Comparison of ENCODE assay signal across 8 cellular contexts in genomic region chr2:177263451-177264208, GRCh38. TPM values are rescaled to one million over a fixed set of nuclear protein-coding genes. Genes with fewer than 3 reads are reported as not detected.
A peak's percentile ranks its signal among the peaks of the same experiment; 100 is the strongest.
DNase-seq lines count a peak whose midpoint lies in the region; ATAC-seq, FAIRE-seq and TF ChIP-seq lines count a peak whose summit lies in the region.

No MANE protein-coding gene starts in this region.

- peaks cover 16% of the 10 kb centered on the region for H3K36me3 Mint-ChIP-seq in endodermal cell (ENCODE audit: low read depth)
- H3K36me3 Mint-ChIP-seq in mesothelial cell of epicardium: no peaks in the 10 kb centered on the region

- 0 to 2% methylated on average over 32 to 81 of the region's 81 CpGs for WGBS in endodermal cell (ENCODE audit: insufficient coverage in 1 of 2, insufficient read length in 1 of 2), 2 experiments

- DNase-seq in D721Med (ENCODE audit: insufficient read length, low spot score) (peak; percentile 46), NOMO-1 treated with dmso at 0.1 percent for 144 hours (lab: John Stamatoyannopoulos, UW; ENCODE audit: unreplicated experiment) (peak; percentile 91), endodermal cell (peak; percentile 96), mesothelial cell of epicardium (ENCODE audit: low spot score in 2 of 2, unreplicated experiment in 2 of 2) (peak; percentile 91 to 97)
- DNase-seq in activated CD8-positive, alpha-beta memory T cell treated with anti-CD3 and anti-CD28 coated beads, Interleukin-2, amount 50 U/mL, for 24 hours (ENCODE audit: extremely low read depth): peak; percentile 80
- DNase-seq in stimulated activated CD8-positive, alpha-beta memory T cell treated with anti-CD3 and anti-CD28 coated beads, Interleukin-15, amount 100 ng/mL, for 4 hours (ENCODE audit: low read depth in 2 of 2): peak; percentile 82

- H3K9ac ChIP-seq in HUES48 (ENCODE audit: low read depth, low read length): peak overlapping the region; percentile 93
- H3K9ac ChIP-seq in endodermal cell (ENCODE audit: extremely low read depth, low read length, poor library complexity, severe bottlenecking): peak overlapping the region; percentile 70

- no peaks in the 10 kb centered on the region for H3K27me3 Mint-ChIP-seq in endodermal cell (ENCODE audit: insufficient read depth)
- H3K27me3 Mint-ChIP-seq in mesothelial cell of epicardium (ENCODE audit: low read depth): no peaks in the 10 kb centered on the region

- FAIRE-seq in D721Med (lab: Jason Lieb, UNC): no peak

- H3K27ac Mint-ChIP-seq in endodermal cell (peak overlapping the region; percentile 94), mesothelial cell of epicardium (peak overlapping the region; percentile 99)

- H3K36me3 ChIP-seq in HUES48 (ENCODE audit: control insufficient read depth, insufficient read depth, low read length): no peaks in the 10 kb centered on the region; the same call in 1 of the 2 replicates
- peaks cover 9% of the 10 kb centered on the region for H3K36me3 ChIP-seq in endodermal cell (ENCODE audit: control insufficient read depth, insufficient read depth, low read length)

- H3K9me3 Mint-ChIP-seq in endodermal cell (peaks cover 8% of the 10 kb centered on the region), mesothelial cell of epicardium (no peaks in the 10 kb centered on the region)

- peak overlapping the region; percentile 97 for H3K27ac ChIP-seq in HUES48 (ENCODE audit: low read depth, low read length)
- peak overlapping the region; percentile 92 for H3K27ac ChIP-seq in endodermal cell (ENCODE audit: low read depth, low read length)

- H3K9me3 ChIP-seq in HUES48 (ENCODE audit: control insufficient read depth, insufficient read depth, low read length) (peaks cover 3% of the 10 kb centered on the region; the same call in 1 of the 2 replicates), endodermal cell (ENCODE audit: control insufficient read depth, low read length) (peaks cover 9% of the 10 kb centered on the region)

- H3K4me3 Mint-ChIP-seq in endodermal cell (peak overlapping the region; percentile 77), mesothelial cell of epicardium (peak overlapping the region; percentile 86)

- peak overlapping the region; percentile 85 for H3K4me3 ChIP-seq in HUES48 (ENCODE audit: low read depth, low read length)
- peak overlapping the region; percentile 95 for H3K4me3 ChIP-seq in endodermal cell (ENCODE audit: low read length)

- peaks cover 30% of the 10 kb centered on the region for H3K4me1 ChIP-seq in HUES48 (ENCODE audit: control insufficient read depth, insufficient read depth, low read length)
- H3K4me1 ChIP-seq in endodermal cell (ENCODE audit: control insufficient read depth, insufficient read depth, low read length): peaks cover 7% of the 10 kb centered on the region

- H3K27me3 ChIP-seq in HUES48 (ENCODE audit: control insufficient read depth, insufficient read depth, low read length) (no peaks in the 10 kb centered on the region), endodermal cell (ENCODE audit: control insufficient read depth, insufficient read depth, low read length, poor library complexity, severe bottlenecking) (no peaks in the 10 kb centered on the region)

- TF ChIP-seq CTCF in D721Med (IDR thresholded peaks at IDR 0.05; ENCODE audit: insufficient read depth, missing control alignments) (peak; percentile 74), endodermal cell (conservative IDR thresholded peaks at IDR 0.05) (peak; percentile 88), mesothelial cell of epicardium (IDR thresholded peaks at IDR 0.05; ENCODE audit: unreplicated experiment) (peak; percentile 73)

- ATAC-seq in GM21390 (IDR thresholded peaks at IDR 0.05; ENCODE audit: unreplicated experiment): peak; percentile 47

- H3K4me1 Mint-ChIP-seq in endodermal cell (peaks cover 36% of the 10 kb centered on the region), mesothelial cell of epicardium (peaks cover 52% of the 10 kb centered on the region)

RNA-seq across cellular contexts. Expression of gene NFE2L2, which starts 0.9 kb away (rescaled TPM):
- total RNA-seq in endodermal cell: 10 to 100 TPM; 59.0 to 59.1 TPM
- polyA plus RNA-seq in endodermal cell (2013, experiment 1 of 2): 46.2 TPM
- 49.2 TPM for polyA plus RNA-seq in endodermal cell (2013, experiment 2 of 2)
- total RNA-seq in mesothelial cell of epicardium: 93.1 to 93.9 TPM (median 93.3 TPM) in 3 replicates

RNA-seq across cellular contexts. Expression of gene HNRNPA3, which starts 51.0 kb away (rescaled TPM):
- total RNA-seq in endodermal cell: 100 to 1,000 TPM; 323 to 413 TPM
- 370 TPM for polyA plus RNA-seq in endodermal cell (2013, experiment 1 of 2)
- 361 TPM for polyA plus RNA-seq in endodermal cell (2013, experiment 2 of 2)
- total RNA-seq in mesothelial cell of epicardium: 264 to 274 TPM (median 269 TPM) in 3 replicates

Comparison
In these comparisons a context has a peak if more than half of its experiments do, and no peak if none do; other contexts are left out.
1. Peak in every context shown above with its lines: DNase-seq, ATAC-seq, H3K4me3 ChIP-seq and H3K27ac ChIP-seq.
2. DNase-seq: peak in every context shown above with its lines; median percentile 96 in endodermal cell; 94 in mesothelial cell of epicardium; 91 in NOMO-1 treated with dmso at 0.1 percent for 144 hours; 82 in stimulated activated CD8-positive, alpha-beta memory T cell treated with anti-CD3 and anti-CD28 coated beads, Interleukin-15, amount 100 ng/mL, for 4 hours; 80 in activated CD8-positive, alpha-beta memory T cell treated with anti-CD3 and anti-CD28 coated beads, Interleukin-2, amount 50 U/mL, for 24 hours; 46 in D721Med.